Comparison of ENCODE assay signal across 1 cellular context in the genomic region with DNA sequence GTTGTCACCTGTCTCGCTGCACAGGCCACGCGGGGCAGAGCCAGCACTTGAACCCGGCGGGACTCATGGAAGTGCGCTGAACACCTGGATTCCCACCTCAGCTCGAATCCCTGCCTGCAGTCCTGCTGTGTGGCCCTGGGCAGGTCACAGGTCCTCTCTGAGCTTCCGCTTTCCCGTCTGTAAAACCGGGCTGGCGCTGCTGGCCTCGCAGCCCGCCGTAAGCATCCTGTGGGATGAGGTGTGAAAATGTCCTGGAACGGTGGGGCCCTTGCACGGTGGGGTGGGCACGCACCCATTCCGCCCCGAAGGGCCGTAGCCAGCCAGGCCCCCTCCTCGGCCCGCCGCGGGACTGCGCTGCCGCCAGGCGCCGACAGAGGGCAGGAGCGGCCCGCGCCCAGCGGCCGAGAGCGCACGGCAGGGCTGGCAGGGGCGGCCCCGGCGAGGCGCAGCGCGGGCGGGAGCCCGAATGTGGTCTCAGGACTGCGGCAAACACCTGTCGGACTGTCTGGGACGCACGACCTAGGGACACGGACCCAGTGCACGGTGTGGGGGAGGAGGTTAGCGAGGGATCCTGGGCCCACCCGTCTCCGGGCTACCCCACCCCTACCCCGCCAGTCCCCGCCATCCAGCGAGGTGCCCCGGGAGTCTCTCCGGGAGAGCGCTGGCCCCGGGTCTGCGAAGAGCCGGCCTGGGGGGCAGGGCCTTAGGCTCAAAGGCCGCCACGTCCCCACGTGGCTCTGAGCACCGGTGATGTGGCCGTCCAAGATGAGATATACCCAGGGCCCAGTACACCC.
A peak's percentile ranks its signal among the peaks of the same experiment; 100 is the strongest.
TF ChIP-seq lines count a peak whose summit lies in the region.

No MANE protein-coding gene starts in this region.

TF ChIP-seq in K562, 482 proteins besides CTCF, POLR2A, EP300 and RAD21 (continued from another document and continues in another):
- no peak for TF ChIP-seq KLF13 (tag; IDR thresholded peaks at IDR 0.05; ENCODE audit: borderline replicate concordance, low read depth)
- TF ChIP-seq BCOR (IDR thresholded peaks at IDR 0.05), result peak; percentile 93
- TF ChIP-seq, protein P1, sequence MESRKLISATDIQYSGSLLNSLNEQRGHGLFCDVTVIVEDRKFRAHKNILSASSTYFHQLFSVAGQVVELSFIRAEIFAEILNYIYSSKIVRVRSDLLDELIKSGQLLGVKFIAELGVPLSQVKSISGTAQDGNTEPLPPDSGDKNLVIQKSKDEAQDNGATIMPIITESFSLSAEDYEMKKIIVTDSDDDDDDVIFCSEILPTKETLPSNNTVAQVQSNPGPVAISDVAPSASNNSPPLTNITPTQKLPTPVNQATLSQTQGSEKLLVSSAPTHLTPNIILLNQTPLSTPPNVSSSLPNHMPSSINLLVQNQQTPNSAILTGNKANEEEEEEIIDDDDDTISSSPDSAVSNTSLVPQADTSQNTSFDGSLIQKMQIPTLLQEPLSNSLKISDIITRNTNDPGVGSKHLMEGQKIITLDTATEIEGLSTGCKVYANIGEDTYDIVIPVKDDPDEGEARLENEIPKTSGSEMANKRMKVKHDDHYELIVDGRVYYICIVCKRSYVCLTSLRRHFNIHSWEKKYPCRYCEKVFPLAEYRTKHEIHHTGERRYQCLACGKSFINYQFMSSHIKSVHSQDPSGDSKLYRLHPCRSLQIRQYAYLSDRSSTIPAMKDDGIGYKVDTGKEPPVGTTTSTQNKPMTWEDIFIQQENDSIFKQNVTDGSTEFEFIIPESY (CRISPR knock-in tag; IDR thresholded peaks at IDR 0.05), result peak; percentile 92
- TF ChIP-seq, protein P2, sequence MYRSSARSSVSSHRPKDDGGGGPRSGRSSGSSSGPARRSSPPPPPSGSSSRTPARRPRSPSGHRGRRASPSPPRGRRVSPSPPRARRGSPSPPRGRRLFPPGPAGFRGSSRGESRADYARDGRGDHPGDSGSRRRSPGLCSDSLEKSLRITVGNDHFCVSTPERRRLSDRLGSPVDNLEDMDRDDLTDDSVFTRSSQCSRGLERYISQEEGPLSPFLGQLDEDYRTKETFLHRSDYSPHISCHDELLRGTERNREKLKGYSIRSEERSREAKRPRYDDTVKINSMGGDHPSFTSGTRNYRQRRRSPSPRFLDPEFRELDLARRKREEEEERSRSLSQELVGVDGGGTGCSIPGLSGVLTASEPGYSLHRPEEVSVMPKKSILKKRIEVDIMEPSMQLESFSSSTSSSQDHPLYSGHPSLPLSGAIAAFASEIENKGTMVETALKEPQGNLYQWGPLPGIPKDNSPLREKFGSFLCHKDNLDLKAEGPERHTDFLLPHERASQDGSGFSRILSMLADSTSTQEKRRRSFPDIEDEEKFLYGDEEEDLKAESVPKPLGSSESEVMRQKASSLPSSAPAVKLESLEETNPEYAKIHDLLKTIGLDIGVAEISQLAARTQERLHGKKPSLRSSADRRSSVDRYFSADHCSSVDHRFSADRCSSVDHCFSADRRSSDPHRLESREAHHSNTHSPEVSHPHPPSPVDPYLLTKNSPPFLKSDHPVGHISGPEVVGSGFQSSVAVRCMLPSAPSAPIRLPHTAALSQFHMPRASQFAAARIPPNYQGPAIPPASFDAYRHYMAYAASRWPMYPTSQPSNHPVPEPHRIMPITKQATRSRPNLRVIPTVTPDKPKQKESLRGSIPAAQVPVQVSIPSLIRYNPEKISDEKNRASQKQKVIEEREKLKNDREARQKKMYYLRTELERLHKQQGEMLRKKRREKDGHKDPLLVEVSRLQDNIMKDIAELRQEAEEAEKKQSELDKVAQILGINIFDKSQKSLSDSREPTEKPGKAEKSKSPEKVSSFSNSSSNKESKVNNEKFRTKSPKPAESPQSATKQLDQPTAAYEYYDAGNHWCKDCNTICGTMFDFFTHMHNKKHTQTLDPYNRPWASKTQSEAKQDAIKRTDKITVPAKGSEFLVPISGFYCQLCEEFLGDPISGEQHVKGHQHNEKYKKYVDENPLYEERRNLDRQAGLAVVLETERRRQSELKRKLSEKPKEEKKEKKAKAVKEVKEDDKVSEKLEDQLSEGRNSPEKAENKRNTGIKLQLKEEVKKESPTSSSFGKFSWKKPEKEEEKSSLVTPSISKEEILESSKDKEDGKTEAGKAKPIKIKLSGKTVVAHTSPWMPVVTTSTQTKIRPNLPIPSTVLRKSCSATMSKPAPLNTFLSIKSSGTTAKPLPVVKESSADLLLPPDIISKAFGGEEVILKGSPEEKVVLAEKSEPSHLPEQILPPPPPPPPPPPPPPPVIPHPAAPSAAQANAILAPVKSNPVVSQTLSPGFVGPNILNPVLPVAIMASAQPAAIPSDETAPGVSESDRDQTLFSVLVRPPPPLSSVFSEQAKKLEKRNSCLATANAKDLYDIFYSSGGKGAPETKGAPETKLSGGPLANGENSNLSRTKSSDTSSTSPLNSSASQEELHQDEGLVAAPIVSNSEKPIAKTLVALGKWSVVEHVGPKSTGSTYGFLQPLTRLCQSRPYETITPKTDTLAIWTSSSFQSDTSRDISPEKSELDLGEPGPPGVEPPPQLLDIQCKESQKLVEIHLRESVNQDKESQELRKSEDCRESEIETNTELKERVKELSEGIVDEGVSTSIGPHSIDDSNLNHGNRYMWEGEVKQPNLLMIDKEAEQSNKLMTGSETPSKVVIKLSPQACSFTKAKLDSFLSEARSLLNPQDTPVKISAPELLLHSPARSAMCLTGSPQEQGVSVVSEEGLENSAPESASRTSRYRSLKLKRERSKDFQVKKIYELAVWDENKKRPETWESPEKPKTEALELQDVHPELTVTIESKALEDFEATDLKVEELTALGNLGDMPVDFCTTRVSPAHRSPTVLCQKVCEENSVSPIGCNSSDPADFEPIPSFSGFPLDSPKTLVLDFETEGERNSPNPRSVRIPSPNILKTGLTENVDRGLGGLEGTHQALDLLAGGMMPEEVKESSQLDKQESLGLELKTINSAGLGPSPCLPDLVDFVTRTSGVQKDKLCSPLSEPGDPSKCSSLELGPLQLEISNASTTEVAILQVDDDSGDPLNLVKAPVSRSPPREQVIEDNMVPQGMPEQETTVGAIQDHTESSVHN (IDR thresholded peaks at IDR 0.05; ENCODE audit: borderline replicate concordance in 1 of 2, low read depth in 1 of 2), result no peak
- TF ChIP-seq SIX5 (IDR thresholded peaks at IDR 0.05; ENCODE audit: borderline replicate concordance in 1 of 2, insufficient read depth in 1 of 2, low read depth in 1 of 2, low read length in 2 of 2), result no peak
- TF ChIP-seq NCOA2 (IDR thresholded peaks at IDR 0.05; ENCODE audit: partially characterized antibody in 2 of 2), result no peak
- peak; percentile 88 for TF ChIP-seq SMARCA5 (IDR thresholded peaks at IDR 0.05)
- TF ChIP-seq, protein P3, sequence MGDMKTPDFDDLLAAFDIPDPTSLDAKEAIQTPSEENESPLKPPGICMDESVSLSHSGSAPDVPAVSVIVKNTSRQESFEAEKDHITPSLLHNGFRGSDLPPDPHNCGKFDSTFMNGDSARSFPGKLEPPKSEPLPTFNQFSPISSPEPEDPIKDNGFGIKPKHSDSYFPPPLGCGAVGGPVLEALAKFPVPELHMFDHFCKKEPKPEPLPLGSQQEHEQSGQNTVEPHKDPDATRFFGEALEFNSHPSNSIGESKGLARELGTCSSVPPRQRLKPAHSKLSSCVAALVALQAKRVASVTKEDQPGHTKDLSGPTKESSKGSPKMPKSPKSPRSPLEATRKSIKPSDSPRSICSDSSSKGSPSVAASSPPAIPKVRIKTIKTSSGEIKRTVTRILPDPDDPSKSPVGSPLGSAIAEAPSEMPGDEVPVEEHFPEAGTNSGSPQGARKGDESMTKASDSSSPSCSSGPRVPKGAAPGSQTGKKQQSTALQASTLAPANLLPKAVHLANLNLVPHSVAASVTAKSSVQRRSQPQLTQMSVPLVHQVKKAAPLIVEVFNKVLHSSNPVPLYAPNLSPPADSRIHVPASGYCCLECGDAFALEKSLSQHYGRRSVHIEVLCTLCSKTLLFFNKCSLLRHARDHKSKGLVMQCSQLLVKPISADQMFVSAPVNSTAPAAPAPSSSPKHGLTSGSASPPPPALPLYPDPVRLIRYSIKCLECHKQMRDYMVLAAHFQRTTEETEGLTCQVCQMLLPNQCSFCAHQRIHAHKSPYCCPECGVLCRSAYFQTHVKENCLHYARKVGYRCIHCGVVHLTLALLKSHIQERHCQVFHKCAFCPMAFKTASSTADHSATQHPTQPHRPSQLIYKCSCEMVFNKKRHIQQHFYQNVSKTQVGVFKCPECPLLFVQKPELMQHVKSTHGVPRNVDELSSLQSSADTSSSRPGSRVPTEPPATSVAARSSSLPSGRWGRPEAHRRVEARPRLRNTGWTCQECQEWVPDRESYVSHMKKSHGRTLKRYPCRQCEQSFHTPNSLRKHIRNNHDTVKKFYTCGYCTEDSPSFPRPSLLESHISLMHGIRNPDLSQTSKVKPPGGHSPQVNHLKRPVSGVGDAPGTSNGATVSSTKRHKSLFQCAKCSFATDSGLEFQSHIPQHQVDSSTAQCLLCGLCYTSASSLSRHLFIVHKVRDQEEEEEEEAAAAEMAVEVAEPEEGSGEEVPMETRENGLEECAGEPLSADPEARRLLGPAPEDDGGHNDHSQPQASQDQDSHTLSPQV (IDR thresholded peaks at IDR 0.05), result peak; percentile 79
- TF ChIP-seq, protein P4, sequence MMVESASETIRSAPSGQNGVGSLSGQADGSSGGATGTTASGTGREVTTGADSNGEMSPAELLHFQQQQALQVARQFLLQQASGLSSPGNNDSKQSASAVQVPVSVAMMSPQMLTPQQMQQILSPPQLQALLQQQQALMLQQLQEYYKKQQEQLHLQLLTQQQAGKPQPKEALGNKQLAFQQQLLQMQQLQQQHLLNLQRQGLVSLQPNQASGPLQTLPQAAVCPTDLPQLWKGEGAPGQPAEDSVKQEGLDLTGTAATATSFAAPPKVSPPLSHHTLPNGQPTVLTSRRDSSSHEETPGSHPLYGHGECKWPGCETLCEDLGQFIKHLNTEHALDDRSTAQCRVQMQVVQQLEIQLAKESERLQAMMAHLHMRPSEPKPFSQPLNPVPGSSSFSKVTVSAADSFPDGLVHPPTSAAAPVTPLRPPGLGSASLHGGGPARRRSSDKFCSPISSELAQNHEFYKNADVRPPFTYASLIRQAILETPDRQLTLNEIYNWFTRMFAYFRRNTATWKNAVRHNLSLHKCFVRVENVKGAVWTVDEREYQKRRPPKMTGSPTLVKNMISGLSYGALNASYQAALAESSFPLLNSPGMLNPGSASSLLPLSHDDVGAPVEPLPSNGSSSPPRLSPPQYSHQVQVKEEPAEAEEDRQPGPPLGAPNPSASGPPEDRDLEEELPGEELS (CRISPR knock-in tag; IDR thresholded peaks at IDR 0.05; ENCODE audit: borderline replicate concordance), result no peak
- TF ChIP-seq, protein P5, sequence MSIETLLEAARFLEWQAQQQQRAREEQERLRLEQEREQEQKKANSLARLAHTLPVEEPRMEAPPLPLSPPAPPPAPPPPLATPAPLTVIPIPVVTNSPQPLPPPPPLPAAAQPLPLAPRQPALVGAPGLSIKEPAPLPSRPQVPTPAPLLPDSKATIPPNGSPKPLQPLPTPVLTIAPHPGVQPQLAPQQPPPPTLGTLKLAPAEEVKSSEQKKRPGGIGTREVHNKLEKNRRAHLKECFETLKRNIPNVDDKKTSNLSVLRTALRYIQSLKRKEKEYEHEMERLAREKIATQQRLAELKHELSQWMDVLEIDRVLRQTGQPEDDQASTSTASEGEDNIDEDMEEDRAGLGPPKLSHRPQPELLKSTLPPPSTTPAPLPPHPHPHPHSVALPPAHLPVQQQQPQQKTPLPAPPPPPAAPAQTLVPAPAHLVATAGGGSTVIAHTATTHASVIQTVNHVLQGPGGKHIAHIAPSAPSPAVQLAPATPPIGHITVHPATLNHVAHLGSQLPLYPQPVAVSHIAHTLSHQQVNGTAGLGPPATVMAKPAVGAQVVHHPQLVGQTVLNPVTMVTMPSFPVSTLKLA (conservative IDR thresholded peaks at IDR 0.05), result 0 out of 4 replicates have a peak, but pooled peaks have one; percentile 35 to 52
- TF ChIP-seq, protein P6, sequence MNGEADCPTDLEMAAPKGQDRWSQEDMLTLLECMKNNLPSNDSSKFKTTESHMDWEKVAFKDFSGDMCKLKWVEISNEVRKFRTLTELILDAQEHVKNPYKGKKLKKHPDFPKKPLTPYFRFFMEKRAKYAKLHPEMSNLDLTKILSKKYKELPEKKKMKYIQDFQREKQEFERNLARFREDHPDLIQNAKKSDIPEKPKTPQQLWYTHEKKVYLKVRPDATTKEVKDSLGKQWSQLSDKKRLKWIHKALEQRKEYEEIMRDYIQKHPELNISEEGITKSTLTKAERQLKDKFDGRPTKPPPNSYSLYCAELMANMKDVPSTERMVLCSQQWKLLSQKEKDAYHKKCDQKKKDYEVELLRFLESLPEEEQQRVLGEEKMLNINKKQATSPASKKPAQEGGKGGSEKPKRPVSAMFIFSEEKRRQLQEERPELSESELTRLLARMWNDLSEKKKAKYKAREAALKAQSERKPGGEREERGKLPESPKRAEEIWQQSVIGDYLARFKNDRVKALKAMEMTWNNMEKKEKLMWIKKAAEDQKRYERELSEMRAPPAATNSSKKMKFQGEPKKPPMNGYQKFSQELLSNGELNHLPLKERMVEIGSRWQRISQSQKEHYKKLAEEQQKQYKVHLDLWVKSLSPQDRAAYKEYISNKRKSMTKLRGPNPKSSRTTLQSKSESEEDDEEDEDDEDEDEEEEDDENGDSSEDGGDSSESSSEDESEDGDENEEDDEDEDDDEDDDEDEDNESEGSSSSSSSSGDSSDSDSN (IDR thresholded peaks at IDR 0.05; ENCODE audit: borderline replicate concordance in 1 of 2, low read depth in 2 of 2, low read length in 2 of 2), result 0 out of 4 replicates have a peak, but pooled peaks of 1 of the 2 experiments have one; percentile 12
- TF ChIP-seq GATAD2B (IDR thresholded peaks at IDR 0.05; ENCODE audit: borderline replicate concordance), result peak; percentile 86
- no peak for TF ChIP-seq RBM15 (IDR thresholded peaks at IDR 0.05; ENCODE audit: insufficient read depth, low read length)
- TF ChIP-seq, protein P7, sequence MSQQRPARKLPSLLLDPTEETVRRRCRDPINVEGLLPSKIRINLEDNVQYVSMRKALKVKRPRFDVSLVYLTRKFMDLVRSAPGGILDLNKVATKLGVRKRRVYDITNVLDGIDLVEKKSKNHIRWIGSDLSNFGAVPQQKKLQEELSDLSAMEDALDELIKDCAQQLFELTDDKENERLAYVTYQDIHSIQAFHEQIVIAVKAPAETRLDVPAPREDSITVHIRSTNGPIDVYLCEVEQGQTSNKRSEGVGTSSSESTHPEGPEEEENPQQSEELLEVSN (IDR thresholded peaks at IDR 0.05; ENCODE audit: borderline replicate concordance in 1 of 2, extremely low read depth in 1 of 2, insufficient read depth in 1 of 2, insufficient read length in 1 of 2, low read depth in 1 of 2, low read length in 1 of 2, poor library complexity in 1 of 2, severe bottlenecking in 1 of 2), result peak; percentile 70 to 84
